In genomic region chr5:39714036-39714698, GRCh38 we compare ENCODE assay signal across 8 cellular contexts.
DNase-seq lines count a peak whose midpoint lies in the region; ATAC-seq and TF ChIP-seq lines count a peak whose summit lies in the region.

No MANE protein-coding gene starts in this region.

- H3K27me3 ChIP-seq in SJSA1 (replicated peaks) = no peaks in the 10 kb centered on the region
- H3K27me3 ChIP-seq in left lung = no peaks in the 10 kb centered on the region

- ATAC-seq in left lung = peak; percentile 80
- no peak for ATAC-seq in GM19328 (IDR thresholded peaks at IDR 0.05; ENCODE audit: unreplicated experiment)

- H3K4me3 ChIP-seq in SJSA1 (no peak overlapping the region), left lung (no peak overlapping the region)

- TF ChIP-seq CTCF in left lung (IDR thresholded peaks at IDR 0.05) = peak; percentile 58

- H3K27ac ChIP-seq in SJSA1 = peak overlapping the region; percentile 48
- peak overlapping the region in 1 of 2 donors; percentile 24 for H3K27ac ChIP-seq in left lung

- intact Hi-C loops in left lung (cut with DNase I) = no loop called here

- H3K36me3 ChIP-seq in SJSA1 = no peaks in the 10 kb centered on the region
- H3K36me3 ChIP-seq in left lung = no peaks in the 10 kb centered on the region

- DNase-seq in EH (ENCODE audit: low read depth) (peak; percentile 70), HS-5 (ENCODE audit: low read depth) (peak; percentile 71), SJSA1 (ENCODE audit: low read depth in 1 of 2, low spot score in 2 of 2) (peak; percentile 50 to 67), cerebellum (ENCODE audit: low spot score) (peak; percentile 7), left lung (no peak), NCI-H2107 (lab: John Stamatoyannopoulos, UW) (no peak)
- peak; percentile 7 for DNase-seq in stimulated activated CD8-positive, alpha-beta memory T cell treated with anti-CD3 and anti-CD28 coated beads, Interleukin-12 subunit alpha, Interleukin-12 subunit beta, amount 100 ng/mL, for 24 hours (ENCODE audit: extremely low read depth)

- H3K4me1 ChIP-seq in SJSA1 (replicated peaks) (peaks cover 34% of the 10 kb centered on the region), left lung (no peaks in the 10 kb centered on the region)

- H3K9me3 ChIP-seq in SJSA1 (replicated peaks) (no peaks in the 10 kb centered on the region), left lung (no peaks in the 10 kb centered on the region)

Comparison
In these comparisons a context has a peak if more than half of its experiments do, and no peak if none do; other contexts are left out.
1. DNase-seq: peak in EH (single experiment), HS-5 (single experiment), SJSA1 (2 of 2), cerebellum (single experiment) and stimulated activated CD8-positive, alpha-beta memory T cell treated with anti-CD3 and anti-CD28 coated beads, Interleukin-12 subunit alpha, Interleukin-12 subunit beta, amount 100 ng/mL, for 24 hours (single experiment); none in left lung (0 of 2) and NCI-H2107 (single experiment).